Comparison of ENCODE assay signal across 7 cellular contexts in the genomic region with DNA sequence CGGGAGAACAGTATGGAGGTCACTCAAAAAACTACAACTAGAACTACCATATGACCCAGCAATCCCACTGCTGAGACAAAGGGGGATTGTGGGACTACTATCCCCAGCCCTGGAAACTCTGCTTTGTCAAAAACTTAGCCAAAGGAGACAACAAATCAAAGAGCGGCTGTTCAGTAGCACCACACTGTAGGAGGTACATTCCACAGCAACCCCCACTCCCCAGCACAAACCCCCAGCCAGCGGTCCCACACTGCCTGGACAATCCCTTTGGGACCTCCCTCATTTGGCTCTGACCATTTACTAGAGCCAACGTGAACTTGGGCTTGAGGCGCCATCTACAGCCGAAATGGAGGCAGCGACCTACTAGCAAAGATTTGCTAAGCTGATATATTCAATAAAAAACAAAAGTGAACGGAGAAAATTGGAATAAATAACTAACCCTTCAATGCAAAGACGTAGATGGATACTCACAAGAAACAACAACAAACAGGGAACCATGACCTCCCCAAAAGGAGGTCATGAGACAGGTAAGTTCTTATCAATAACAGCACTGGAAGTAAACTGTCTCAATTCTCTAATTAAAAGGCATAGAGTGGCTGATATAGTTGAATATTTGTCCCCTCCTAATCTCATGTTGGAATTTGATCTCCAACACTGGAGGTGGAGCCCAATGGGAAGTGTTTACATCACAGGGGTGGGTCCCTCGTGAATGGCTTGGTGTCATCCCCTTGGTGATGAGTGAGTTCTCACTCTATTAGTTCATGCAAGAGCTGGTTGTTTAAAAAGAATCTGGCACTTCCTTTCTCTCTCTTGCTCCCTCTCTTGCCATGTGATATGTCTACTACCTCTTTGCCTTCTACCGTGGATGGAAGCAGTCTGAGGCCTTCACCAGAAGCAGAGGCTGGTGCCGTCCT.
DNase-seq lines count a peak whose midpoint lies in the region; ATAC-seq, FAIRE-seq and TF ChIP-seq lines count a peak whose summit lies in the region.

No MANE protein-coding gene starts in this region.

- no peak overlapping the region for H3K4me3 ChIP-seq in H7 (ENCODE audit: insufficient read depth, low read depth, low read length)
- H3K4me3 ChIP-seq in GM12878 = no peak overlapping the region

- RAD21 ChIA-PET in GM12878 (lab: Charles Lee; ENCODE audit: unreplicated experiment) = interaction anchor here (0.5 to 1.7 kb wide), 7 partner anchors 9 to 1321 kb away, joined by 3 to 12 read pairs (median 4); no protein-coding TSS in a partner anchor

- no peak overlapping the region for H3K4me2 ChIP-seq in GM12878 (ENCODE audit: control insufficient read depth, insufficient read depth)

- TF ChIP-seq POLR2A in GM12878 (IDR thresholded peaks at IDR 0.05; ENCODE audit: low read depth, low read length) = no peak

- 19% methylated on average over 12 of the region's 12 CpGs for WGBS in GM12878 (ENCODE audit: insufficient coverage, insufficient replicate concordance, low lambda C conversion rate, missing lambda C conversion rate)

- intact Hi-C loops in GM12878 (cut with micrococcal nuclease; ENCODE audit: unreplicated experiment) = loop anchor here (1.0 to 2.0 kb wide), 4 partner anchors 37 to 592 kb away; no protein-coding TSS in a partner anchor

- SMC1A ChIA-PET in GM12878 (lab: Charles Lee; ENCODE audit: uncharacterized antibody, unreplicated experiment) = interaction anchor here (0.6 to 1.7 kb wide), 11 partner anchors 33 to 591 kb away, joined by 3 to 14 read pairs (median 3); no protein-coding TSS in a partner anchor

- in situ Hi-C loops in GM12878 (cut with MboI) = no loop called here

- H3K36me3 ChIP-seq in H7 (replicated peaks; ENCODE audit: control insufficient read depth, insufficient read depth, low read length) (no peaks in the 10 kb centered on the region), GM12878 (ENCODE audit: control insufficient read depth in 2 of 2, insufficient read depth in 2 of 2, low read length in 1 of 2) (no peaks in the 10 kb centered on the region)

- H3K27me3 ChIP-seq in H7 (ENCODE audit: control insufficient read depth, insufficient read depth, low read length) (no peaks in the 10 kb centered on the region), GM12878 (replicated peaks in 1 of 2; ENCODE audit: control insufficient read depth in 2 of 2, insufficient read depth in 2 of 2, low read length in 1 of 2) (no peaks in the 10 kb centered on the region; a peak in 1 of 4 replicates)

- H2AFZ ChIP-seq in GM12878 (ENCODE audit: control insufficient read depth, low read depth, low read length) = peak overlapping the region; percentile 34; the same call in 1 of the 2 replicates

- no peaks in the 10 kb centered on the region for H3K79me2 ChIP-seq in GM12878 (ENCODE audit: control insufficient read depth, insufficient read depth, low read length)

- TF ChIP-seq CTCF in GM12878 (IDR thresholded peaks at IDR 0.05 in 2 of 3, conservative IDR thresholded peaks at IDR 0.05 in 1 of 3; ENCODE audit: control insufficient read depth in 2 of 3, extremely low read depth in 1 of 3, insufficient read depth in 1 of 3, low read depth in 3 of 3, low read length in 3 of 3) = peak; percentile 79 to 82 (median 80)

- CTCF ChIA-PET in GM12878 (lab: Yijun Ruan, JAX) = interaction anchor here (0.7 to 3.3 kb wide), 31 partner anchors 9 to 598 kb away, joined by 3 to 30 read pairs (median 4); no protein-coding TSS in a partner anchor

- H4K20me1 ChIP-seq in GM12878 (ENCODE audit: control insufficient read depth, insufficient read depth) = no peaks in the 10 kb centered on the region

- no peaks in the 10 kb centered on the region for H3K4me1 ChIP-seq in GM12878 (ENCODE audit: control insufficient read depth, insufficient read depth, low read length)

- H3K9me3 ChIP-seq in GM12878 (replicated peaks; ENCODE audit: control insufficient read depth, insufficient read depth, low read length) = no peaks in the 10 kb centered on the region

- TF ChIP-seq EP300 in GM12878 (IDR thresholded peaks at IDR 0.05; ENCODE audit: borderline replicate concordance in 1 of 2, control insufficient read depth in 1 of 2, low read depth in 2 of 2, low read length in 2 of 2) = no peak

- ATAC-seq in GM12878 = peak; percentile 96

- H3K9ac ChIP-seq in GM12878 (ENCODE audit: control insufficient read depth, insufficient read depth, low read length) = no peak overlapping the region

- FAIRE-seq in GM12878 (lab: Jason Lieb, UNC) = peak; percentile 78

- POLR2A ChIA-PET in GM12878 (lab: Charles Lee) = no interaction called here

- BruUV-seq in GM12878 (replicated peaks; lab: Mats Ljungman, UMichigan) = no TSS peak

- DNase-seq in DMS53 treated with DMSO at 0.1 percent for 48 hours (lab: John Stamatoyannopoulos, UW; ENCODE audit: unreplicated experiment) (peak; percentile 63), H7 (peak; percentile 81), NCI-H226 (peak; percentile 53), GM12878 (ENCODE audit: low read depth, low spot score) (no peak), kidney glomerular epithelial cell (lab: John Stamatoyannopoulos, UW) (peak; percentile 27), cerebellar nuclear complex (lab: John Stamatoyannopoulos, UW) (no peak)
- no peak for DNase-seq in activated effector memory CD4-positive, alpha-beta T cell treated with Interleukin-2 at 50 U/mL for 16 hours

- no peak overlapping the region for H3K27ac ChIP-seq in GM12878 (ENCODE audit: control insufficient read depth, insufficient read depth)

- TF ChIP-seq RAD21 in GM12878 (IDR thresholded peaks at IDR 0.05; ENCODE audit: insufficient read depth, low read depth, low read length) = peak; percentile 75

TF ChIP-seq in GM12878, 131 proteins besides CTCF, POLR2A, EP300 and RAD21:
- TF ChIP-seq MAX (IDR thresholded peaks at IDR 0.05; ENCODE audit: low read depth, low read length) (no peak), SMC3 (IDR thresholded peaks at IDR 0.05; ENCODE audit: borderline replicate concordance, low read length) (peak; percentile 54), BMI1 (IDR thresholded peaks at IDR 0.05; ENCODE audit: borderline replicate concordance) (no peak), MEF2B (IDR thresholded peaks at IDR 0.05; ENCODE audit: partially characterized antibody, poor library complexity, severe bottlenecking) (peak; percentile 25)

Comparison
In these comparisons a context has a peak if more than half of its experiments do, and no peak if none do; other contexts are left out.
1. DNase-seq: peak in DMS53 treated with DMSO at 0.1 percent for 48 hours (single experiment), H7 (single experiment), NCI-H226 (single experiment) and kidney glomerular epithelial cell (single experiment); none in GM12878 (single experiment), activated effector memory CD4-positive, alpha-beta T cell treated with Interleukin-2 at 50 U/mL for 16 hours (single experiment) and cerebellar nuclear complex (0 of 2).